In genomic region chr18:62714671-62715438, GRCh38 we compare ENCODE assay signal across 8 cellular contexts. TPM values are rescaled to one million over a fixed set of nuclear protein-coding genes. Genes with fewer than 3 reads are reported as not detected.
DNase-seq lines count a peak whose midpoint lies in the region; ATAC-seq lines count a peak whose summit lies in the region.

No MANE protein-coding gene starts in this region.

- H3K9me3 ChIP-seq in effector memory CD4-positive, alpha-beta T cell (ENCODE audit: control insufficient read depth, low read length): no peaks in the 10 kb centered on the region

- no peaks in the 10 kb centered on the region for H3K27me3 ChIP-seq in effector memory CD4-positive, alpha-beta T cell (replicated peaks; ENCODE audit: control insufficient read depth, insufficient read depth, low read length, poor library complexity, severe bottlenecking)

- DNase-seq in COR-L47 (lab: John Stamatoyannopoulos, UW): peak; percentile 100
- peak; percentile 94 for DNase-seq in HT-29 (ENCODE audit: low spot score)
- DNase-seq in NK-92 treated with Interleukin-12 subunit alpha and Interleukin-12 subunit beta, amount 100 ng/mL, for 24 hours (lab: John Stamatoyannopoulos, UW): peak; percentile 92
- peak; percentile 72 to 84 (median 72) for DNase-seq in activated CD8-positive, alpha-beta memory T cell treated with anti-CD3 and anti-CD28 coated beads for 48 hours (ENCODE audit: low read depth in 2 of 3, low spot score in 2 of 3)
- peak; percentile 87 to 90 (median 90) for DNase-seq in effector memory CD4-positive, alpha-beta T cell
- DNase-seq in lung microvascular endothelial cell (ENCODE audit: low read depth in 2 of 2): peak; percentile 100
- DNase-seq in stimulated activated CD4-positive, alpha-beta T cell treated with anti-CD3 and anti-CD28 coated beads, TNF-alpha, amount 100 ng/mL, for 4 hours (ENCODE audit: low read depth in 3 of 3): peak; percentile 81 to 84 (median 82)

- peaks cover 16% of the 10 kb centered on the region for H3K4me1 ChIP-seq in effector memory CD4-positive, alpha-beta T cell (ENCODE audit: control insufficient read depth, insufficient read depth, low read length, poor library complexity, severe bottlenecking)

- peak; percentile 65 for ATAC-seq in GM21360 (IDR thresholded peaks at IDR 0.05; ENCODE audit: unreplicated experiment)

- H3K4me3 ChIP-seq in effector memory CD4-positive, alpha-beta T cell (ENCODE audit: insufficient read depth, low read depth, low read length, poor library complexity, severe bottlenecking): peak overlapping the region; percentile 87

- H3K36me3 ChIP-seq in effector memory CD4-positive, alpha-beta T cell (ENCODE audit: control insufficient read depth, insufficient read depth, low read length): no peaks in the 10 kb centered on the region

- peak overlapping the region; percentile 88 for H3K27ac ChIP-seq in effector memory CD4-positive, alpha-beta T cell (ENCODE audit: insufficient read depth, low read length, poor library complexity, severe bottlenecking)

RNA-seq across cellular contexts. Expression of gene PHLPP1, which starts 0.5 kb away (rescaled TPM):
- 7.5 and 7.9 TPM in 2 replicates for total RNA-seq in HT-29 (2014; rRNA removed; shearing (Covaris generic))
- 2.6 and 3.3 TPM in 2 replicates for total RNA-seq in lung microvascular endothelial cell

Comparison
In these comparisons a context has a peak if more than half of its experiments do, and no peak if none do; other contexts are left out.
1. Peak in every context shown above with its lines: DNase-seq, ATAC-seq, H3K4me3 ChIP-seq and H3K27ac ChIP-seq.